ENCODE assay signal across 6 cellular contexts in the genomic region with DNA sequence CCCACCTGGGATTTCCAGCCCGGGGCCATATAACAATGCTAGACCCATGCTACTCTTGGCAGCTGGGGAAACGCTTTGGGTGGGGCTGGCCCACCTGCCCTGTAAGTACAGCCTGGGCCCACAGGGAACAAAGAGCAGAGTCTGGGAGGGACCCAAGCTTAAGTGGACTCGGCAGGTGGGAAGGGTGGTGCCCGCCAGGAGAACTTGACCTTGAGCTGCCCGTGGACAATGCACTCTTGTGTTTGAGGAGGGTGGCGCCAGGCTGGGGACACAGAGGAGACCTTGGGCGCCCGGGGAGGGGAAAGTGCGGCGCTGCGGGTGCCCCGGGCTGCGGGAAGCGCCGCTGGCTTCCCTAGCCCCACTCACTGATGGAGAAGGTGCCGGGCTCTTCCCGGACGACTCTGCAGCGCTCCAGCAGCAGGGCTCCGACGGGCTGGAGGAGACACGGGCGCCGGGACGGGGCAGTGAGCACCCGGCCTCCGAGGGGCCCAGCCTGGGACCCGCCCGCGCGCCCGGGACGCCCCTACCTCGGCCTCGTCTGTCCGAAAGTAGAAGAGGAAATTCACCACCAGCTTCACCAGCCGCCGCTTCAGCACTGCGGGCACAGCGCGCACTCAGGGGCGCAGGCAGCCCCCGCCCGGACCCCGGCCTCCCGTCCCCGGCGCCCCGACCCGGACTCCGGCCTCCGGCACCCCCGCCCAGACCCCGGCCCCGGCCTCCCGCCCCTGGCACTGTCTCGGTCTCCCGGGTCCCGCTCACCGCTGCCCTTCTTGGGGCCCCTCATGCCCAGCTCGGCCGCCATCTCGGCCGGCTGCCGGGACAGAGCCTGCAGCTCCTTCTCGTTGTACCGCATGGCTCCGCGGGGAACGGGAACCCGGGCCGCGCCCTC. TPM values are rescaled to one million over a fixed set of nuclear protein-coding genes. Genes with fewer than 3 reads are reported as not detected.
A peak's percentile ranks its signal among the peaks of the same experiment; 100 is the strongest.
DNase-seq lines count a peak whose midpoint lies in the region; ATAC-seq, FAIRE-seq and TF ChIP-seq lines count a peak whose summit lies in the region.

No MANE protein-coding gene starts in this region.

- H3K36me3 ChIP-seq in lung (ENCODE audit: control insufficient read depth in 2 of 2, insufficient read depth in 2 of 2, low read length in 2 of 2) = peaks cover 0 to 31% of the 10 kb centered on the region in 2 donors

- no peaks in the 10 kb centered on the region for H3K27me3 ChIP-seq in lung (ENCODE audit: control insufficient read depth, insufficient read depth)

- no peaks in the 10 kb centered on the region for H3K9me3 Mint-ChIP-seq in activated T-helper 1 cell treated with anti-CD3 and anti-CD28 coated beads, Interleukin-12 subunit alpha, Interleukin-12 subunit beta, Interleukin-2, Interleukin-4 antibody, amounts not matched to agents 30 ng/mL and 10 ng/mL and 1 ng/mL, durations not matched to agents 14 hours and 24 hours and 36 hours

- H3K4me3 Mint-ChIP-seq in activated T-helper 1 cell treated with anti-CD3 and anti-CD28 coated beads, Interleukin-12 subunit alpha, Interleukin-12 subunit beta, Interleukin-2, Interleukin-4 antibody, amounts not matched to agents 30 ng/mL and 10 ng/mL and 1 ng/mL, durations not matched to agents 14 hours and 24 hours and 36 hours = peak overlapping the region; percentile 97

- peak overlapping the region; percentile 81 for H3K4me3 ChIP-seq in lung

- intact Hi-C loops in activated T-helper 1 cell treated with anti-CD3 and anti-CD28 coated beads, Interleukin-12 subunit alpha, Interleukin-12 subunit beta, Interleukin-2, Interleukin-4 antibody, amounts not matched to agents 30 ng/mL and 10 ng/mL and 1 ng/mL, durations not matched to agents 14 hours and 24 hours and 36 hours (cut with micrococcal nuclease) = loop anchor here (1.0 to 2.0 kb wide), 10 partner anchors 23 to 192 kb away; a partner anchor contains a TSS

- H3K4me1 ChIP-seq in lung (ENCODE audit: control insufficient read depth in 2 of 2, insufficient read depth in 2 of 2, low read length in 2 of 2) = peaks cover 14 to 19% of the 10 kb centered on the region in 2 donors

- in situ Hi-C loops in G401 (cut with HindIII; ENCODE audit: low sequenced_read_pairs) = loop anchor here (5.0 kb wide), 1 partner anchor 82 kb away; no protein-coding TSS in a partner anchor

- TF ChIP-seq CTCF in lung (IDR thresholded peaks at IDR 0.05; ENCODE audit: control extremely low read depth, extremely low read depth) = no peak

- FAIRE-seq in GM19239 (lab: Jason Lieb, UNC) = peak; percentile 47

- WGBS in lung, 2 donors = 1% methylated on average over 41 to 73 of the region's 73 CpGs

- peak overlapping the region; percentile 96 for H3K27ac Mint-ChIP-seq in activated T-helper 1 cell treated with anti-CD3 and anti-CD28 coated beads, Interleukin-12 subunit alpha, Interleukin-12 subunit beta, Interleukin-2, Interleukin-4 antibody, amounts not matched to agents 30 ng/mL and 10 ng/mL and 1 ng/mL, durations not matched to agents 14 hours and 24 hours and 36 hours

- peaks cover 4% of the 10 kb centered on the region for H3K27me3 Mint-ChIP-seq in activated T-helper 1 cell treated with anti-CD3 and anti-CD28 coated beads, Interleukin-12 subunit alpha, Interleukin-12 subunit beta, Interleukin-2, Interleukin-4 antibody, amounts not matched to agents 30 ng/mL and 10 ng/mL and 1 ng/mL, durations not matched to agents 14 hours and 24 hours and 36 hours (ENCODE audit: insufficient read depth)

- peaks cover 53% of the 10 kb centered on the region for H3K4me1 Mint-ChIP-seq in activated T-helper 1 cell treated with anti-CD3 and anti-CD28 coated beads, Interleukin-12 subunit alpha, Interleukin-12 subunit beta, Interleukin-2, Interleukin-4 antibody, amounts not matched to agents 30 ng/mL and 10 ng/mL and 1 ng/mL, durations not matched to agents 14 hours and 24 hours and 36 hours (ENCODE audit: low read depth)

- no peak for DNase-seq in GM19239 (ENCODE audit: insufficient read length, low spot score)
- no peak for DNase-seq in activated T-helper 1 cell treated with anti-CD3 and anti-CD28 coated beads, Interleukin-12 subunit alpha, Interleukin-12 subunit beta, Interleukin-2, Interleukin-4 antibody, amounts not matched to agents 30 ng/mL and 10 ng/mL and 1 ng/mL, durations not matched to agents 14 hours and 24 hours and 36 hours (ENCODE audit: low spot score)
- peak; percentile 62 for DNase-seq in lung (ENCODE audit: low spot score)
- DNase-seq in NCI-H1694 (lab: John Stamatoyannopoulos, UW) = no peak
- no peak for DNase-seq in G401 (ENCODE audit: low spot score)

- H3K9me3 ChIP-seq in lung (ENCODE audit: control insufficient read depth in 2 of 2, insufficient read depth in 1 of 2, low read length in 1 of 2) = no peaks in the 10 kb centered on the region

- peak; percentile 5 for ATAC-seq in HG03520 (IDR thresholded peaks at IDR 0.05; ENCODE audit: unreplicated experiment)
- ATAC-seq in lung (ENCODE audit: insufficient read depth, low FRiP score) = peak; percentile 1

- peak overlapping the region; percentile 96 to 99 for H3K27ac ChIP-seq in lung (ENCODE audit: low read depth in 1 of 2, low read length in 1 of 2)

- peaks cover 40% of the 10 kb centered on the region for H3K36me3 Mint-ChIP-seq in activated T-helper 1 cell treated with anti-CD3 and anti-CD28 coated beads, Interleukin-12 subunit alpha, Interleukin-12 subunit beta, Interleukin-2, Interleukin-4 antibody, amounts not matched to agents 30 ng/mL and 10 ng/mL and 1 ng/mL, durations not matched to agents 14 hours and 24 hours and 36 hours (ENCODE audit: low read depth)

RNA-seq across cellular contexts. Expression of a gene that starts 0.5 kb away (rescaled TPM):
- total RNA-seq in activated T-helper 1 cell treated with anti-CD3 and anti-CD28 coated beads, Interleukin-12 subunit alpha, Interleukin-12 subunit beta, Interleukin-2, Interleukin-4 antibody, amounts not matched to agents 30 ng/mL and 10 ng/mL and 1 ng/mL, durations not matched to agents 14 hours and 24 hours and 36 hours = 67.5 and 68.2 TPM in 2 replicates
- total RNA-seq in lung = 10 to 100 TPM; 64.4 to 64.6 TPM
- 10 to 100 TPM; 70.1 to 76.4 TPM for polyA plus RNA-seq in lung
- 172 and 182 TPM in 2 replicates for total RNA-seq in G401 (2014; rRNA removed; shearing (Covaris generic))

RNA-seq across cellular contexts. Expression of a gene that starts 1.0 kb away (rescaled TPM):
- 153 and 169 TPM in 2 replicates for total RNA-seq in activated T-helper 1 cell treated with anti-CD3 and anti-CD28 coated beads, Interleukin-12 subunit alpha, Interleukin-12 subunit beta, Interleukin-2, Interleukin-4 antibody, amounts not matched to agents 30 ng/mL and 10 ng/mL and 1 ng/mL, durations not matched to agents 14 hours and 24 hours and 36 hours
- 100 to 1,000 TPM in 1 of 2 donors, 10 to 100 TPM in 1; 67.5 to 113 TPM for total RNA-seq in lung
- polyA plus RNA-seq in lung = 10 to 100 TPM; 37.2 to 58.5 TPM
- 21.9 and 33.0 TPM in 2 replicates for total RNA-seq in G401 (2014; rRNA removed; shearing (Covaris generic))

RNA-seq across cellular contexts. Expression of a gene that starts 13.5 kb away (rescaled TPM):
- 2.2 and 4.5 TPM in 2 replicates for total RNA-seq in activated T-helper 1 cell treated with anti-CD3 and anti-CD28 coated beads, Interleukin-12 subunit alpha, Interleukin-12 subunit beta, Interleukin-2, Interleukin-4 antibody, amounts not matched to agents 30 ng/mL and 10 ng/mL and 1 ng/mL, durations not matched to agents 14 hours and 24 hours and 36 hours
- 1 to 10 TPM; 2.1 to 3.5 TPM for total RNA-seq in lung
- polyA plus RNA-seq in lung = 1 to 10 TPM in 1 of 2 donors, under 1 TPM in 1; 0.73 to 1.4 TPM
- total RNA-seq in G401 (2014; rRNA removed; shearing (Covaris generic)) = 2.6 and 4.6 TPM in 2 replicates

RNA-seq across cellular contexts. Expression of a gene that starts 20.6 kb away (rescaled TPM):
- total RNA-seq in activated T-helper 1 cell treated with anti-CD3 and anti-CD28 coated beads, Interleukin-12 subunit alpha, Interleukin-12 subunit beta, Interleukin-2, Interleukin-4 antibody, amounts not matched to agents 30 ng/mL and 10 ng/mL and 1 ng/mL, durations not matched to agents 14 hours and 24 hours and 36 hours = 0.34 TPM in 1 of 2 replicates, not detected in the other
- total RNA-seq in lung = 1 to 10 TPM in 1 of 2 donors, under 1 TPM in 1; 0.61 to 2.3 TPM
- polyA plus RNA-seq in lung = 1 to 10 TPM in 1 of 2 donors, under 1 TPM in 1; 0.69 to 1.1 TPM
- 2.5 TPM in 1 of 2 replicates, not detected in the other for total RNA-seq in G401 (2014; rRNA removed; shearing (Covaris generic))

RNA-seq across cellular contexts. Expression of a gene that starts 46.3 kb away (rescaled TPM):
- total RNA-seq in activated T-helper 1 cell treated with anti-CD3 and anti-CD28 coated beads, Interleukin-12 subunit alpha, Interleukin-12 subunit beta, Interleukin-2, Interleukin-4 antibody, amounts not matched to agents 30 ng/mL and 10 ng/mL and 1 ng/mL, durations not matched to agents 14 hours and 24 hours and 36 hours = 0.07 and 0.16 TPM in 2 replicates
- 1 to 10 TPM in 1 of 2 donors, under 1 TPM in 1; 0.31 to 6.7 TPM for total RNA-seq in lung
- polyA plus RNA-seq in lung = 1 to 10 TPM in 1 of 2 donors, under 1 TPM in 1; 0.81 to 7.4 TPM
- not detected in 2 replicates for total RNA-seq in G401 (2014; rRNA removed; shearing (Covaris generic))
